ENCODE assay signal across 16 cellular contexts in genomic region chr17:68602267-68602644, GRCh38. TPM values are rescaled to one million over a fixed set of nuclear protein-coding genes. Genes with fewer than 3 reads are reported as not detected.
DNase-seq lines count a peak whose midpoint lies in the region; ATAC-seq and TF ChIP-seq lines count a peak whose summit lies in the region.
"Had no signal": no experiment of that assay in that cellular context is flagged by ENCODE, and none has a peak within 500 bp of the region (broad histone marks: within the 10 kb centered on the region; RNA-seq: fewer than 3 reads in every experiment).

No MANE protein-coding gene starts in this region.

- peak overlapping the region; percentile 95 for H3K9ac ChIP-seq in HUES6 (ENCODE audit: low read length)
- H3K9ac ChIP-seq: KMS-11 had no signal

- no peaks in the 10 kb centered on the region for H3K9me3 Mint-ChIP-seq in activated CD4-positive, alpha-beta memory T cell treated with anti-CD3 and anti-CD28 coated beads, Interleukin-2, amount 10 ng/mL, durations not matched to agents 7 days and 5 days

- H3K27me3 ChIP-seq in HUES6 (ENCODE audit: control insufficient read depth, insufficient read depth, low read length) (peaks cover 24% of the 10 kb centered on the region), lower lobe of right lung (ENCODE audit: low read depth) (peaks cover 10% of the 10 kb centered on the region), spleen (replicated peaks in 1 of 7) (peaks cover 4 to 50% (median 21%) of the 10 kb centered on the region in 7 donors)

- H3K27ac ChIP-seq in HUES6 (ENCODE audit: low read depth, low read length) (no peak overlapping the region; the same call in 1 of the 2 replicates), coronary artery (peak overlapping the region; percentile 30 to 76), lower lobe of right lung (peak overlapping the region; percentile 80), spleen (peak overlapping the region in 7 of 8 donors; percentile 37 to 87 (median 76))
- H3K27ac ChIP-seq: KMS-11, SK-N-MC had no signal

- TF ChIP-seq CTCF in coronary artery (IDR thresholded peaks at IDR 0.05) (no peak), lower lobe of right lung (IDR thresholded peaks at IDR 0.05) (no peak), spleen (IDR thresholded peaks at IDR 0.05 in 8 of 11, conservative IDR thresholded peaks at IDR 0.05 in 3 of 11) (no peak)

- H3K4me1 Mint-ChIP-seq in activated CD4-positive, alpha-beta memory T cell treated with anti-CD3 and anti-CD28 coated beads, Interleukin-2, amount 10 ng/mL, durations not matched to agents 7 days and 5 days: peaks cover 9% of the 10 kb centered on the region

- H3K9me3 ChIP-seq in HUES6 (ENCODE audit: control insufficient read depth, insufficient read depth, low read depth, low read length): peaks cover 6% of the 10 kb centered on the region
- H3K9me3 ChIP-seq in lower lobe of right lung: peaks cover under 1% of the 10 kb centered on the region
- H3K9me3 ChIP-seq in spleen: peaks cover 0 to 8% (median 4%) of the 10 kb centered on the region in 8 donors

- 64 to 83% (median 66%) methylated on average over 5 of the region's 5 CpGs for WGBS in spleen, 5 donors

- H3K4me1 ChIP-seq in HUES6 (ENCODE audit: control insufficient read depth, insufficient read depth, low read length) (peaks cover 37% of the 10 kb centered on the region), lower lobe of right lung (peaks cover 44% of the 10 kb centered on the region), spleen (peaks cover 14 to 59% (median 32%) of the 10 kb centered on the region in 6 donors)

- no peak for TF ChIP-seq POLR2A in spleen (IDR thresholded peaks at IDR 0.05)

- ATAC-seq in lower lobe of right lung (no peak), HG03565 (IDR thresholded peaks at IDR 0.05; ENCODE audit: unreplicated experiment) (no peak)

- DNase-seq in coronary artery (ENCODE audit: low spot score) (no peak), lower lobe of right lung (no peak), spleen (no peak), GOT3 (lab: John Stamatoyannopoulos, UW) (no peak)
- DNase-seq in activated CD4-positive, alpha-beta memory T cell treated with anti-CD3 and anti-CD28 coated beads, Interleukin-2, amount 10 ng/mL, durations not matched to agents 7 days and 5 days: no peak
- DNase-seq: activated CD4-positive, alpha-beta T cell treated with anti-CD3 and anti-CD28 coated beads, Interleukin-2, amount 50 U/mL, for 48 hours; kidney; naive B cell; NCI-H1436; NCI-H510A had no signal

- no peaks in the 10 kb centered on the region for H3K36me3 Mint-ChIP-seq in activated CD4-positive, alpha-beta memory T cell treated with anti-CD3 and anti-CD28 coated beads, Interleukin-2, amount 10 ng/mL, durations not matched to agents 7 days and 5 days (ENCODE audit: low read depth)

- POLR2A ChIA-PET in activated CD4-positive, alpha-beta memory T cell treated with anti-CD3 and anti-CD28 coated beads, Interleukin-2, amount 10 ng/mL, durations not matched to agents 7 days and 5 days (lab: Charles Lee): no interaction called here

- intact Hi-C loops in lower lobe of right lung (cut with DNase I): no loop called here
- intact Hi-C loops in spleen (cut with DNase I; ENCODE audit: low total_unique reads): no loop called here

- no peak overlapping the region; the same call in 1 of the 2 replicates for H3K4me3 ChIP-seq in HUES6 (ENCODE audit: low read depth, low read length)
- H3K4me3 ChIP-seq in coronary artery: no peak overlapping the region
- no peak overlapping the region for H3K4me3 ChIP-seq in lower lobe of right lung
- no peak overlapping the region for H3K4me3 ChIP-seq in spleen
- H3K4me3 ChIP-seq: SK-N-MC had no signal

- H3K27me3 Mint-ChIP-seq in activated CD4-positive, alpha-beta memory T cell treated with anti-CD3 and anti-CD28 coated beads, Interleukin-2, amount 10 ng/mL, durations not matched to agents 7 days and 5 days: peaks cover 67% of the 10 kb centered on the region

- no peak overlapping the region for H3K27ac Mint-ChIP-seq in activated CD4-positive, alpha-beta memory T cell treated with anti-CD3 and anti-CD28 coated beads, Interleukin-2, amount 10 ng/mL, durations not matched to agents 7 days and 5 days
- H3K27ac Mint-ChIP-seq: activated T-helper 2 cell treated with anti-CD3 and anti-CD28 coated beads, Interferon-gamma antibody, Interleukin-2, Interleukin-4, amounts not matched to agents 10 μg/mL and 5 μg/mL and 100 μg/mL, durations not matched to agents 14 hours and 24 hours and 36 hours; stimulated activated naive CD8-positive, alpha-beta T cell treated with anti-CD3 and anti-CD28 coated beads, Interleukin-15, Interleukin-2, amounts not matched to agents 100 ng/mL and 50 ng/mL, for 24 hours had no signal

- CTCF ChIA-PET in activated CD4-positive, alpha-beta memory T cell treated with anti-CD3 and anti-CD28 coated beads, Interleukin-2, amount 10 ng/mL, durations not matched to agents 7 days and 5 days (lab: Charles Lee): no interaction called here

- no peak overlapping the region for H3K4me3 Mint-ChIP-seq in activated CD4-positive, alpha-beta memory T cell treated with anti-CD3 and anti-CD28 coated beads, Interleukin-2, amount 10 ng/mL, durations not matched to agents 7 days and 5 days

- H3K36me3 ChIP-seq in HUES6 (ENCODE audit: control insufficient read depth, insufficient read depth, low read length) (peaks cover 16% of the 10 kb centered on the region; the same call in 1 of the 2 replicates), lower lobe of right lung (no peaks in the 10 kb centered on the region), spleen (no peaks in the 10 kb centered on the region)

RNA-seq across cellular contexts. Expression of gene FAM20A, which starts 1.1 kb away (rescaled TPM):
- total RNA-seq in lower lobe of right lung (38.7 TPM), spleen (10 to 100 TPM in 6 of 7 donors, 1 to 10 TPM in 1; 5.0 to 58.0 (median 26.0) TPM)
- polyA plus RNA-seq in spleen: 10 to 100 TPM; 20.2 to 33.8 (median 26.3) TPM
- total RNA-seq in activated CD4-positive, alpha-beta memory T cell treated with anti-CD3 and anti-CD28 coated beads, Interleukin-2, amount 10 ng/mL, durations not matched to agents 7 days and 5 days: not detected
- total RNA-seq: activated T-helper 2 cell treated with anti-CD3 and anti-CD28 coated beads, Interferon-gamma antibody, Interleukin-2, Interleukin-4, amounts not matched to agents 10 μg/mL and 5 μg/mL and 100 μg/mL, durations not matched to agents 14 hours and 24 hours and 36 hours had no signal

Comparison
In these comparisons a context has a peak if more than half of its experiments do, and no peak if none do; other contexts are left out.
1. RNA of gene FAM20A, which starts 1.1 kb away (total RNA-seq): 38.7 TPM in lower lobe of right lung (single experiment) and 5.0 to 58.0 TPM in spleen; not detected in activated CD4-positive, alpha-beta memory T cell treated with anti-CD3 and anti-CD28 coated beads, Interleukin-2, amount 10 ng/mL, durations not matched to agents 7 days and 5 days; every median in the first group is over 4 times any median in the second.